Comparison of ENCODE assay signal across 1 cellular context in the genomic region with DNA sequence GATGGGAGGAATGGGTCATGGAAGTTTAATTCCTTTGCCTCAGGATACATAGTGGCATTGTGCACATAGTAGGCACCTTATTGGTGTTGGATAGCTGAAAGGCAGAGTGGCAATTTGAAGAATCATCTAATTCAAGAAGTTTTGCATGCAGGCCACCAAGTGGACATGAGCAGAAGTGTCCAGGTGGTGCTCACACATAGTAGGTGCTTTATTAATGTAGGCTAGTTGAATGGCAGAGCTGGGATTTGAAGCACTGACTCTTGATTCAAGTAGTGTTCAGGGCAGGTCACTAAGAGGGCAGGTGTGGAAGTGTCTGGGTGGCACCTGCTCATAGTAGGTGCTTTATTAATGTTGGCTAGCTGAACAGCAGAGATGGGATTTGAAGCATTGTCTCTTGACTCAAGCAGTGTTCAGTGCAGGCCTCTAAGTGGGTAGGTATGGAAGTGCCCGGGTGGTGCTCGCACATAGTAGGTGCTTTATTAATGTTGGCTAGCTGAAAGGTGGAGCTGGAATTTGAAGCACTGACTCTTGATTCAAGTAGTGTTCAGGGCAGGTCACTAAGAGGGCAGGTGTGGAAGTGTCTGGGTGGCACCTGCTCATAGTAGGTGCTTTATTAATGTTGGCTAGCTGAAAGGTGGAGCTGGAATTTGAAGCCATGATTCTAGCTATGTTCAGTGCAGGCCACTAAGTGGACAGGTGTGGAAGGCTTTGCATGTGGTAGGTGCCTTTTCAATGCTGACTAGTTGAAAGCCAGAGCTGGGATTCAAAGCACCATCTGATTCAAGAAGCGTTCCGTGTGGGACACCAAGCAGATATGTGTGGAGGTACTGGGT.
TF ChIP-seq lines count a peak whose summit lies in the region.

No MANE protein-coding gene starts in this region.

TF ChIP-seq in K562, 482 proteins besides CTCF, POLR2A, EP300 and RAD21:
- peak in 1 of 2 experiments; percentile 58; a peak in 1 of 4 replicates for TF ChIP-seq KDM1A (IDR thresholded peaks at IDR 0.05)
- TF ChIP-seq CHD4 (IDR thresholded peaks at IDR 0.05; ENCODE audit: insufficient read depth, insufficient replicate concordance, low read depth, low read length, poor library complexity, severe bottlenecking): peak; percentile 95
- TF ChIP-seq ADNP (tag; IDR thresholded peaks at IDR 0.05): peak; percentile 84
- TF ChIP-seq, protein P1, sequence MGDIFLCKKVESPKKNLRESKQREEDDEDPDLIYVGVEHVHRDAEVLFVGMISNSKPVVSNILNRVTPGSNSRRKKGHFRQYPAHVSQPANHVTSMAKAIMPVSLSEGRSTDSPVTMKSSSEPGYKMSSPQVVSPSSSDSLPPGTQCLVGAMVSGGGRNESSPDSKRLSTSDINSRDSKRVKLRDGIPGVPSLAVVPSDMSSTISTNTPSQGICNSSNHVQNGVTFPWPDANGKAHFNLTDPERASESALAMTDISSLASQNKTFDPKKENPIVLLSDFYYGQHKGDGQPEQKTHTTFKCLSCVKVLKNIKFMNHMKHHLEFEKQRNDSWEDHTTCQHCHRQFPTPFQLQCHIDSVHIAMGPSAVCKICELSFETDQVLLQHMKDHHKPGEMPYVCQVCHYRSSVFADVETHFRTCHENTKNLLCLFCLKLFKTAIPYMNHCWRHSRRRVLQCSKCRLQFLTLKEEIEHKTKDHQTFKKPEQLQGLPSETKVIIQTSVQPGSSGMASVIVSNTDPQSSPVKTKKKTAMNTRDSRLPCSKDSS (IDR thresholded peaks at IDR 0.05; ENCODE audit: low read depth, partially characterized antibody): peak; percentile 38
- TF ChIP-seq ZKSCAN1 (IDR thresholded peaks at IDR 0.05; ENCODE audit: low read depth, low read length): peak; percentile 99
- TF ChIP-seq, protein P2, sequence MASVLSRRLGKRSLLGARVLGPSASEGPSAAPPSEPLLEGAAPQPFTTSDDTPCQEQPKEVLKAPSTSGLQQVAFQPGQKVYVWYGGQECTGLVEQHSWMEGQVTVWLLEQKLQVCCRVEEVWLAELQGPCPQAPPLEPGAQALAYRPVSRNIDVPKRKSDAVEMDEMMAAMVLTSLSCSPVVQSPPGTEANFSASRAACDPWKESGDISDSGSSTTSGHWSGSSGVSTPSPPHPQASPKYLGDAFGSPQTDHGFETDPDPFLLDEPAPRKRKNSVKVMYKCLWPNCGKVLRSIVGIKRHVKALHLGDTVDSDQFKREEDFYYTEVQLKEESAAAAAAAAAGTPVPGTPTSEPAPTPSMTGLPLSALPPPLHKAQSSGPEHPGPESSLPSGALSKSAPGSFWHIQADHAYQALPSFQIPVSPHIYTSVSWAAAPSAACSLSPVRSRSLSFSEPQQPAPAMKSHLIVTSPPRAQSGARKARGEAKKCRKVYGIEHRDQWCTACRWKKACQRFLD (CRISPR knock-in tag; IDR thresholded peaks at IDR 0.05): 0 out of 2 replicates have a peak, but pooled peaks have one; percentile 18
